In genomic region chr9:136847827-136848392, GRCh38 we compare ENCODE assay signal across 1 cellular context.
TF ChIP-seq lines count a peak whose summit lies in the region.

No MANE protein-coding gene starts in this region.

TF ChIP-seq in K562, 482 proteins besides CTCF, POLR2A, EP300 and RAD21 (continued from another document):
- TF ChIP-seq TRIM25 (IDR thresholded peaks at IDR 0.05; ENCODE audit: borderline replicate concordance) (no peak), PRMT5 (CRISPR knock-in tag; IDR thresholded peaks at IDR 0.05) (no peak), ZNF395 (CRISPR knock-in tag; IDR thresholded peaks at IDR 0.05) (no peak), PTTG1 (tag; IDR thresholded peaks at IDR 0.05; ENCODE audit: low read depth) (no peak), NCOA4 (IDR thresholded peaks at IDR 0.05; ENCODE audit: partially characterized antibody) (no peak), ZNF197 (CRISPR knock-in tag; IDR thresholded peaks at IDR 0.05; ENCODE audit: low read depth) (no peak), REST (CRISPR knock-in tag; IDR thresholded peaks at IDR 0.05; ENCODE audit: low read depth) (no peak), ZNF124 (CRISPR knock-in tag; IDR thresholded peaks at IDR 0.05) (no peak), DEAF1 (CRISPR knock-in tag; IDR thresholded peaks at IDR 0.05) (no peak), ASH1L (IDR thresholded peaks at IDR 0.05; ENCODE audit: borderline replicate concordance, low read depth, partially characterized antibody) (no peak), HDAC6 (IDR thresholded peaks at IDR 0.05; ENCODE audit: low read depth, low read length) (0 out of 2 replicates have a peak, but pooled peaks have one; percentile 66), PHB (CRISPR knock-in tag; IDR thresholded peaks at IDR 0.05) (no peak), SMARCA4 (IDR thresholded peaks at IDR 0.05) (no peak), ZNF316 (IDR thresholded peaks at IDR 0.05) (no peak), ZNF77 (CRISPR knock-in tag; IDR thresholded peaks at IDR 0.05) (no peak), ZBTB7A (IDR thresholded peaks at IDR 0.05; ENCODE audit: borderline replicate concordance, control insufficient read depth, low read depth, low read length) (peak; percentile 62; the same call in 1 of the 2 replicates), ZZZ3 (IDR thresholded peaks at IDR 0.05) (no peak), ZFP36 (IDR thresholded peaks at IDR 0.05; ENCODE audit: low read depth, low read length, partially characterized antibody) (peak; percentile 65), HNRNPK (IDR thresholded peaks at IDR 0.05; ENCODE audit: low read depth, low read length, poor library complexity, severe bottlenecking) (no peak), SRSF9 (IDR thresholded peaks at IDR 0.05; ENCODE audit: borderline replicate concordance, low read depth, low read length) (no peak), ETS2 (tag; IDR thresholded peaks at IDR 0.05; ENCODE audit: borderline replicate concordance, poor library complexity, severe bottlenecking) (no peak), TRIM24 (IDR thresholded peaks at IDR 0.05) (no peak), RFX5 (IDR thresholded peaks at IDR 0.05; ENCODE audit: low read depth, low read length) (no peak), CREB3L1 (IDR thresholded peaks at IDR 0.05; ENCODE audit: borderline replicate concordance, low read depth) (no peak; the same call in 1 of the 2 replicates), ZKSCAN1 (IDR thresholded peaks at IDR 0.05; ENCODE audit: low read depth, low read length) (no peak), PURB (CRISPR knock-in tag; IDR thresholded peaks at IDR 0.05; ENCODE audit: low read depth) (no peak), STAG1 (CRISPR knock-in tag; IDR thresholded peaks at IDR 0.05; ENCODE audit: borderline replicate concordance) (no peak), NFATC3 (IDR thresholded peaks at IDR 0.05) (no peak), ZBTB1 (CRISPR knock-in tag; IDR thresholded peaks at IDR 0.05; ENCODE audit: borderline replicate concordance, low read depth) (no peak), HMGN3 (IDR thresholded peaks at IDR 0.05; ENCODE audit: borderline replicate concordance, extremely low read depth, insufficient read length, low read depth, low read length) (peak; percentile 27), AFF1 (IDR thresholded peaks at IDR 0.05; ENCODE audit: low read depth in 1 of 2, partially characterized antibody in 2 of 2) (no peak), CBX2 (IDR thresholded peaks at IDR 0.05; ENCODE audit: insufficient read depth, low read length, poor library complexity, severe bottlenecking) (no peak), NUFIP1 (IDR thresholded peaks at IDR 0.05; ENCODE audit: partially characterized antibody) (no peak), ZNF217 (CRISPR knock-in tag; IDR thresholded peaks at IDR 0.05) (no peak), CGGBP1 (CRISPR knock-in tag; IDR thresholded peaks at IDR 0.05) (no peak), TFAM (CRISPR knock-in tag; conservative IDR thresholded peaks at IDR 0.05) (no peak), FOXP1 (CRISPR knock-in tag; IDR thresholded peaks at IDR 0.05) (no peak), CHD2 (IDR thresholded peaks at IDR 0.05; ENCODE audit: low read depth, low read length) (no peak), CBFA2T2 (conservative IDR thresholded peaks at IDR 0.05) (no peak), IFI16 (CRISPR knock-in tag; IDR thresholded peaks at IDR 0.05) (no peak), SRSF1 (IDR thresholded peaks at IDR 0.05; ENCODE audit: low read depth, low read length) (no peak), TCFL5 (CRISPR knock-in tag; conservative IDR thresholded peaks at IDR 0.05) (no peak), PHTF2 (CRISPR knock-in tag; IDR thresholded peaks at IDR 0.05) (no peak), MTA2 (IDR thresholded peaks at IDR 0.05; ENCODE audit: low read depth) (no peak), FOXO4 (CRISPR knock-in tag; IDR thresholded peaks at IDR 0.05) (0 out of 2 replicates have a peak, but pooled peaks have one; percentile 18), ZNF431 (CRISPR knock-in tag; IDR thresholded peaks at IDR 0.05) (no peak), ZNF584 (CRISPR knock-in tag; IDR thresholded peaks at IDR 0.05; ENCODE audit: low read depth) (no peak), RBM22 (IDR thresholded peaks at IDR 0.05; ENCODE audit: low read depth, low read length, poor library complexity, severe bottlenecking) (no peak), ZNF449 (CRISPR knock-in tag; IDR thresholded peaks at IDR 0.05) (no peak), NFIC (IDR thresholded peaks at IDR 0.05) (no peak; the same call in none of the 2 replicates)
